9 cellular contexts compared by ENCODE assay signal in the genomic region with DNA sequence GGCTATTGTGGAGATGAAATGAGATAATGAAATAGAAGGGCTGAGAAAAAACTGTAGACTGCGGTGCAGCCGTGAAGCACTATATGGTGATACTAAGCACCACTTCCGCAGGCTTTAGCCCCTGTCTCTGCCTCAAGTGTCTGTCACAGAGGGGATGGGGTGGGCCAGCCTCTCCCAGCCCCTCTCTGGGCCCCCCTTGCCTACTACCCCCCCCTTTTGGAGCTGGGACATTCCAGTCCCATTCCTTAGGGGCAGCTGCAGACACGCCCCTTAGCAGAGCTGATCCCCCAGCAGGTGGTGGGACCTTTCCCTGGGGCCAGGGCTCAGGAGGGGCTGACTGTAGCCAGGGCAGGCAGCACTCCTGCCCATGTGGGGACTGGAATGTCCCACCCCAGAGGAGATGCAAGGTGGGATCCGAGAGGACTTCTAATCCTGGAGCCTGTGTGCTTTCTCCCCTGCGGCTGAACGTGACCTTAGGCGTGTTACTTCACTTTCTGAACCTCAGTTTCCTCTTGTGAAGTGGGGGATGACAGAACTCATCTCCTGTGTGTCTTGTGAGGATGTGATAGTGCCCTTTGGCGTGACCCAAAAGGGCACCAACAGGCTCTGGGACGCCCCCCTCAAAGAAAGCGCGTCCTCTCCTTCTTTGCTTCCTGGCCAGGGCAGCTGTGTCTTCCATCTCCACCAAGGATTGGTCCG. TPM values are rescaled to one million over a fixed set of nuclear protein-coding genes. Genes with fewer than 3 reads are reported as not detected.
DNase-seq lines count a peak whose midpoint lies in the region; ATAC-seq, FAIRE-seq and TF ChIP-seq lines count a peak whose summit lies in the region.
"Had no signal": no experiment of that assay in that cellular context is flagged by ENCODE, and none has a peak within 500 bp of the region (broad histone marks: within the 10 kb centered on the region; RNA-seq: fewer than 3 reads in every experiment).

No MANE protein-coding gene starts in this region.

- no peak overlapping the region for H2BK20ac ChIP-seq in H9 (ENCODE audit: low read depth, low read length, poor library complexity, severe bottlenecking)

- H3K36me3 Mint-ChIP-seq in CD8-positive, alpha-beta memory T cell: no peaks in the 10 kb centered on the region
- H3K36me3 Mint-ChIP-seq in H9 (ENCODE audit: insufficient read depth in 1 of 3, low read depth in 3 of 3) (peaks cover 4 to 15% (median 5%) of the 10 kb centered on the region in 3 experiments), natural killer cell (no peaks in the 10 kb centered on the region)

- H3K4me2 ChIP-seq in H9 (ENCODE audit: insufficient read depth, insufficient read length, low read length): peak overlapping the region; percentile 84
- H3K4me2 ChIP-seq in GM12878 (ENCODE audit: control insufficient read depth, insufficient read depth): peak overlapping the region; percentile 84

- no peak for TF ChIP-seq CTCF in H9 (conservative IDR thresholded peaks at IDR 0.05)
- TF ChIP-seq CTCF in GM12878 (IDR thresholded peaks at IDR 0.05 in 2 of 3, conservative IDR thresholded peaks at IDR 0.05 in 1 of 3; ENCODE audit: control insufficient read depth in 2 of 3, extremely low read depth in 1 of 3, insufficient read depth in 1 of 3, low read depth in 3 of 3, low read length in 3 of 3): no peak
- no peak for TF ChIP-seq CTCF in natural killer cell (IDR thresholded peaks at IDR 0.05)

- H4K8ac ChIP-seq in H9 (replicated peaks; ENCODE audit: insufficient read length, low read depth, low read length): no peak overlapping the region

- H4K91ac ChIP-seq in H9 (ENCODE audit: insufficient read length, low read depth, low read length): peak overlapping the region; percentile 34

- peak overlapping the region; percentile 64 for H3K4me3 ChIP-seq in CD8-positive, alpha-beta memory T cell (ENCODE audit: low read length)
- H3K4me3 ChIP-seq in GM12878: peak overlapping the region; percentile 88

- peak overlapping the region; percentile 3 for H2BK12ac ChIP-seq in H9 (ENCODE audit: insufficient read length, low read depth, low read length)

- RAD21 ChIA-PET in GM12878 (lab: Charles Lee; ENCODE audit: unreplicated experiment): no interaction called here

- H2AFZ ChIP-seq in H9 (ENCODE audit: low read length) (no peak overlapping the region), GM12878 (ENCODE audit: control insufficient read depth, low read depth, low read length) (peak overlapping the region; percentile 40; the same call in 1 of the 2 replicates)

- no CpG with 5 or more reads among the region's 13 CpGs for WGBS in H9 (ENCODE audit: extremely low coverage, insufficient read length, low lambda C conversion rate)
- 15% methylated on average over 13 of the region's 13 CpGs for WGBS in GM12878 (ENCODE audit: insufficient coverage, insufficient replicate concordance, low lambda C conversion rate, missing lambda C conversion rate)

- no peak for TF ChIP-seq RAD21 in GM12878 (IDR thresholded peaks at IDR 0.05; ENCODE audit: insufficient read depth, low read depth, low read length)

- no peak overlapping the region for H4K5ac ChIP-seq in H9 (ENCODE audit: insufficient read length, low read depth, low read length)

- no peak overlapping the region; the same call in 1 of the 2 replicates for H3K4ac ChIP-seq in H9 (ENCODE audit: low read depth, low read length)

- H3K36me3 ChIP-seq in CD8-positive, alpha-beta memory T cell (ENCODE audit: insufficient read depth, low read length): no peaks in the 10 kb centered on the region
- H3K36me3 ChIP-seq in GM12878 (ENCODE audit: control insufficient read depth in 2 of 2, insufficient read depth in 2 of 2, low read length in 1 of 2): peaks cover 0 to 3% of the 10 kb centered on the region in 2 experiments; a peak in 1 of 4 replicates

- 0 out of 2 replicates have a peak overlapping the region, but pooled peaks have one; percentile 42 for H3K14ac ChIP-seq in H9 (ENCODE audit: insufficient read depth, low read length)

- SMC1A ChIA-PET in GM12878 (lab: Charles Lee; ENCODE audit: uncharacterized antibody, unreplicated experiment): interaction anchor here (1.3 kb wide), 1 partner anchor 24 kb away, joined by 4 read pairs; no protein-coding TSS in a partner anchor

- no peak overlapping the region for H3T11ph ChIP-seq in H9 (ENCODE audit: low read length)

- peak overlapping the region; percentile 48 for H3K9ac ChIP-seq in H9 (ENCODE audit: extremely low read depth, insufficient read length, low read length)
- peak overlapping the region; percentile 70 for H3K9ac ChIP-seq in GM12878 (ENCODE audit: control insufficient read depth, insufficient read depth, low read length)

- CTCF ChIA-PET in CD8-positive, alpha-beta memory T cell (lab: Charles Lee): interaction anchor here (0.8 to 1.8 kb wide), 7 partner anchors 10 to 39 kb away, joined by 3 to 14 read pairs (median 3); a partner anchor contains a TSS
- CTCF ChIA-PET in GM12878 (lab: Yijun Ruan, JAX): interaction anchor here (0.6 to 3.0 kb wide), 5 partner anchors 27 to 1434 kb away, joined by 3 to 14 read pairs (median 5); a partner anchor contains a TSS

- H4K20me1 ChIP-seq in H9 (ENCODE audit: control insufficient read depth, insufficient read depth, insufficient read length) (no peaks in the 10 kb centered on the region), GM12878 (ENCODE audit: control insufficient read depth, insufficient read depth) (no peaks in the 10 kb centered on the region)

- peaks cover 14% of the 10 kb centered on the region for H3K23me2 ChIP-seq in H9 (ENCODE audit: insufficient read length, low read depth, low read length, poor library complexity, severe bottlenecking)

- intact Hi-C loops in GM12878 (cut with micrococcal nuclease; ENCODE audit: unreplicated experiment) (loop anchor here (10.0 kb wide), 1 partner anchor 1580 kb away; a partner anchor contains a TSS), natural killer cell (cut with micrococcal nuclease) (loop anchor here (2.0 to 10.0 kb wide), 2 partner anchors 38 to 120 kb away; a partner anchor contains a TSS), left cardiac atrium (cut with DNase I) (no loop called here)

- no peaks in the 10 kb centered on the region for H3K79me1 ChIP-seq in H9 (ENCODE audit: insufficient read depth, low read depth, low read length, poor library complexity, severe bottlenecking)

- no peak overlapping the region for H3K23ac ChIP-seq in H9 (ENCODE audit: insufficient read length, low read depth, low read length)

- H3K9me3 ChIP-seq in CD8-positive, alpha-beta memory T cell (ENCODE audit: low read length): no peaks in the 10 kb centered on the region
- H3K9me3 ChIP-seq in H9 (ENCODE audit: control insufficient read depth, low read depth, low read length): no peaks in the 10 kb centered on the region
- H3K9me3 ChIP-seq in GM12878 (replicated peaks; ENCODE audit: control insufficient read depth, insufficient read depth, low read length): no peaks in the 10 kb centered on the region

- no peak for FAIRE-seq in GM12878 (lab: Jason Lieb, UNC)

- H3K9me3 Mint-ChIP-seq in CD8-positive, alpha-beta memory T cell: no peaks in the 10 kb centered on the region
- peaks cover 5 to 7% of the 10 kb centered on the region in 2 experiments; a peak in 4 of 5 replicates for H3K9me3 Mint-ChIP-seq in H9
- no peaks in the 10 kb centered on the region for H3K9me3 Mint-ChIP-seq in natural killer cell

- peak overlapping the region; percentile 45 to 98 (median 98) for H3K27ac Mint-ChIP-seq in CD8-positive, alpha-beta memory T cell
- H3K27ac Mint-ChIP-seq in H9: peak overlapping the region; percentile 96 to 99 (median 98)
- peak overlapping the region; percentile 90 to 94 for H3K27ac Mint-ChIP-seq in natural killer cell

- BruUV-seq in GM12878 (replicated peaks; lab: Mats Ljungman, UMichigan): no TSS peak

- no peak for TF ChIP-seq POLR2A in GM12878 (IDR thresholded peaks at IDR 0.05; ENCODE audit: low read depth, low read length)

- POLR2A ChIA-PET in CD8-positive, alpha-beta memory T cell (lab: Charles Lee): interaction anchor here (1.1 kb wide), 1 partner anchor 16 kb away, joined by 3 read pairs; a partner anchor contains a TSS
- POLR2A ChIA-PET in GM12878 (lab: Charles Lee): interaction anchor here (0.6 to 1.9 kb wide), 5 partner anchors 9 to 89 kb away, joined by 3 to 7 read pairs (median 5); a partner anchor contains a TSS

- H3K79me2 ChIP-seq in H9 (ENCODE audit: insufficient read depth, low read length) (peaks cover 32% of the 10 kb centered on the region; the same call in 1 of the 2 replicates), GM12878 (ENCODE audit: control insufficient read depth, insufficient read depth, low read length) (peaks cover 56% of the 10 kb centered on the region)

- no peak for TF ChIP-seq EP300 in GM12878 (IDR thresholded peaks at IDR 0.05; ENCODE audit: borderline replicate concordance in 1 of 2, control insufficient read depth in 1 of 2, low read depth in 2 of 2, low read length in 2 of 2)

- H2BK5ac ChIP-seq in H9 (ENCODE audit: insufficient read length, low read length): no peak overlapping the region

- peak overlapping the region; percentile 55 for H3K27ac ChIP-seq in CD8-positive, alpha-beta memory T cell (ENCODE audit: low read depth, low read length)
- peak overlapping the region; percentile 31 for H3K27ac ChIP-seq in H9 (ENCODE audit: insufficient read length, low read depth, low read length)
- H3K27ac ChIP-seq in GM12878 (ENCODE audit: control insufficient read depth, insufficient read depth): peak overlapping the region; percentile 72

- H3K56ac ChIP-seq in H9 (ENCODE audit: insufficient read length, low read depth, low read length): no peak overlapping the region

- peaks cover 51% of the 10 kb centered on the region for H3K4me1 ChIP-seq in CD8-positive, alpha-beta memory T cell (ENCODE audit: insufficient read depth, low read length)
- H3K4me1 ChIP-seq in H9 (ENCODE audit: insufficient read depth, low read length) (peaks cover 8% of the 10 kb centered on the region; the same call in 1 of the 2 replicates), GM12878 (ENCODE audit: control insufficient read depth, insufficient read depth, low read length) (peaks cover 34% of the 10 kb centered on the region)

- in situ Hi-C loops in GM12878 (cut with MboI): loop anchor here (10.0 kb wide), 1 partner anchor 1440 kb away; a partner anchor contains a TSS

- no peak overlapping the region for H2AK5ac ChIP-seq in H9 (ENCODE audit: insufficient read length, low read length)

- no peaks in the 10 kb centered on the region for H3K27me3 ChIP-seq in CD8-positive, alpha-beta memory T cell (ENCODE audit: insufficient read depth, low read length, poor library complexity, severe bottlenecking)
- H3K27me3 ChIP-seq in H9 (ENCODE audit: insufficient read depth, low read length) (no peaks in the 10 kb centered on the region), GM12878 (replicated peaks in 1 of 2; ENCODE audit: control insufficient read depth in 2 of 2, insufficient read depth in 2 of 2, low read length in 1 of 2) (no peaks in the 10 kb centered on the region)

- peaks cover 0 to 5% of the 10 kb centered on the region in 2 donors for H3K27me3 Mint-ChIP-seq in CD8-positive, alpha-beta memory T cell
- H3K27me3 Mint-ChIP-seq in H9 (ENCODE audit: low read depth) (peaks cover 9% of the 10 kb centered on the region), natural killer cell (ENCODE audit: low read depth in 2 of 2) (peaks cover 6 to 21% of the 10 kb centered on the region in 2 donors)

- peaks cover 37 to 53% (median 40%) of the 10 kb centered on the region in 3 donors for H3K4me1 Mint-ChIP-seq in CD8-positive, alpha-beta memory T cell
- H3K4me1 Mint-ChIP-seq in H9 (peaks cover 21 to 32% of the 10 kb centered on the region in 2 experiments), natural killer cell (peaks cover 29 to 44% of the 10 kb centered on the region in 2 donors)

- H2BK120ac ChIP-seq in H9 (ENCODE audit: low read depth, low read length, poor library complexity, severe bottlenecking): no peak overlapping the region

- peak overlapping the region; percentile 74 to 95 (median 85) for H3K4me3 Mint-ChIP-seq in CD8-positive, alpha-beta memory T cell
- H3K4me3 Mint-ChIP-seq in H9 (peak overlapping the region; percentile 98 to 100), natural killer cell (peak overlapping the region; percentile 91)

- peak overlapping the region; percentile 58 for H3K18ac ChIP-seq in H9 (ENCODE audit: insufficient read length, low read depth, low read length)

- H2BK15ac ChIP-seq in H9 (ENCODE audit: low read depth, low read length): no peak overlapping the region

- ATAC-seq in GM12878: peak; percentile 34
- peak; percentile 43 to 70 (median 55) for ATAC-seq in natural killer cell
- ATAC-seq in left cardiac atrium: no peak

- DNase-seq in CD8-positive, alpha-beta memory T cell: peak; percentile 34 to 67 (median 52)
- DNase-seq in H9 (peak; percentile 93), GM12878 (ENCODE audit: low read depth, low spot score) (no peak), natural killer cell (peak; percentile 57), Ammon's horn (ENCODE audit: low spot score) (no peak), NCI-H748 (lab: John Stamatoyannopoulos, UW; ENCODE audit: unreplicated experiment) (no peak), NCI-H524 treated with DMSO at 0.1 percent for 48 hours (lab: John Stamatoyannopoulos, UW) (no peak), left cardiac atrium (no peak)
- DNase-seq: NCI-H1436 had no signal

RNA-seq across cellular contexts. Expression of a gene that starts 2.0 kb away (rescaled TPM):
- total RNA-seq in CD8-positive, alpha-beta memory T cell: 1 to 10 TPM; 5.2 to 5.3 TPM
- 1.7 TPM for polyA plus RNA-seq in CD8-positive, alpha-beta memory T cell
- total RNA-seq in H9 (2021) (32.1 and 32.4 TPM in 2 replicates), GM12878 (2014; rRNA removed) (10.0 and 10.2 TPM in 2 replicates), GM12878 (2014; rRNA removed; fragmentation: Illumina TruSeq; extraction: Trizol) (3.9 and 4.0 TPM in 2 replicates), GM12878 (2021) (11.4 and 13.0 TPM in 2 replicates), natural killer cell (10 to 100 TPM in 1 of 3 donors, 1 to 10 TPM in 2; 5.6 to 16.9 (median 9.0) TPM), left cardiac atrium (1 to 10 TPM; 1.5 TPM)
- 49.3 and 55.0 TPM in 2 replicates for total RNA-seq in GM12878 (2013; cell fraction: nucleolus; rRNA removed)
- polyA plus RNA-seq in GM12878 (2011; ENCODE audit: low read depth): 1.4 TPM
- polyA plus RNA-seq in GM12878 (2011; rRNA removed) (4.6 and 8.3 TPM in 2 replicates), GM12878 (2014; fragmentation: Illumina TruSeq; extraction: Trizol) (1.3 and 2.5 TPM in 2 replicates), GM12878 (2014; fragmentation: Nextera tagmentation; extraction: Ambion mirVana) (under 1 TPM; 0.06 to 0.27 TPM), GM12878 (2014; rRNA removed) (9.3 and 10.3 TPM in 2 replicates), GM12878 (2016; fragmentation: Nextera tagmentation; extraction: Ambion mirVana) (1 to 10 TPM; 3.7 to 4.6 TPM)
- 10.4 and 11.5 TPM in 2 replicates for polyA plus RNA-seq in GM12878 (2011; cell fraction: cytosol; rRNA removed)
- 29.0 and 31.8 TPM in 2 replicates for polyA plus RNA-seq in GM12878 (2011; cell fraction: nucleus; rRNA removed)
- 3.5 and 6.0 TPM in 2 replicates for polyA plus RNA-seq in GM12878 (2012)
- 5.0 and 14.3 TPM in 2 replicates for polyA minus RNA-seq in GM12878 (2011; rRNA and poly(A)+ RNA removed)
- 5.1 and 6.3 TPM in 2 replicates for polyA minus RNA-seq in GM12878 (2011; cell fraction: cytosol; rRNA and poly(A)+ RNA removed)
- polyA minus RNA-seq in GM12878 (2011; cell fraction: nucleus; rRNA and poly(A)+ RNA removed): 12.8 and 16.0 TPM in 2 replicates

RNA-seq across cellular contexts. Expression of a gene that starts 15.5 kb away (rescaled TPM):
- 10 to 100 TPM; 27.9 to 28.8 TPM for total RNA-seq in CD8-positive, alpha-beta memory T cell
- 22.0 TPM for polyA plus RNA-seq in CD8-positive, alpha-beta memory T cell
- total RNA-seq in H9 (2021) (81.3 and 86.4 TPM in 2 replicates), GM12878 (2014; rRNA removed) (25.8 and 27.6 TPM in 2 replicates), GM12878 (2014; rRNA removed; fragmentation: Illumina TruSeq; extraction: Trizol) (16.7 and 16.8 TPM in 2 replicates), GM12878 (2021) (37.5 and 39.6 TPM in 2 replicates), natural killer cell (10 to 100 TPM in 1 of 3 donors, 1 to 10 TPM in 2; 9.2 to 12.7 (median 9.5) TPM), left cardiac atrium (10 to 100 TPM; 35.4 TPM)
- 42.9 and 49.4 TPM in 2 replicates for total RNA-seq in GM12878 (2013; cell fraction: nucleolus; rRNA removed)
- polyA plus RNA-seq in GM12878 (2011; ENCODE audit: low read depth): 11.3 TPM
- polyA plus RNA-seq in GM12878 (2011; rRNA removed) (20.0 and 34.3 TPM in 2 replicates), GM12878 (2014; fragmentation: Illumina TruSeq; extraction: Trizol) (11.2 and 19.0 TPM in 2 replicates), GM12878 (2014; fragmentation: Nextera tagmentation; extraction: Ambion mirVana) (1 to 10 TPM; 1.6 to 4.0 TPM), GM12878 (2014; rRNA removed) (36.2 and 39.5 TPM in 2 replicates), GM12878 (2016; fragmentation: Nextera tagmentation; extraction: Ambion mirVana) (10 to 100 TPM; 50.4 to 50.7 TPM)
- polyA plus RNA-seq in GM12878 (2011; cell fraction: cytosol; rRNA removed): 43.0 and 46.1 TPM in 2 replicates
- 62.1 and 65.1 TPM in 2 replicates for polyA plus RNA-seq in GM12878 (2011; cell fraction: nucleus; rRNA removed)
- polyA plus RNA-seq in GM12878 (2012): 23.8 and 24.3 TPM in 2 replicates
- polyA minus RNA-seq in GM12878 (2011; rRNA and poly(A)+ RNA removed): 38.7 and 46.0 TPM in 2 replicates
- polyA minus RNA-seq in GM12878 (2011; cell fraction: cytosol; rRNA and poly(A)+ RNA removed): 12.4 and 14.0 TPM in 2 replicates
- 20.8 and 39.0 TPM in 2 replicates for polyA minus RNA-seq in GM12878 (2011; cell fraction: nucleus; rRNA and poly(A)+ RNA removed)

RNA-seq across cellular contexts. Expression of a gene that starts 38.4 kb away (rescaled TPM):
- 100 to 1,000 TPM; 298 to 311 TPM for total RNA-seq in CD8-positive, alpha-beta memory T cell
- 219 TPM for polyA plus RNA-seq in CD8-positive, alpha-beta memory T cell
- total RNA-seq in H9 (2021): 232 and 240 TPM in 2 replicates
- 53.0 and 54.1 TPM in 2 replicates for total RNA-seq in GM12878 (2013; cell fraction: nucleolus; rRNA removed)
- total RNA-seq in GM12878 (2014; rRNA removed): 284 and 305 TPM in 2 replicates
- total RNA-seq in GM12878 (2014; rRNA removed; fragmentation: Illumina TruSeq; extraction: Trizol): 132 and 163 TPM in 2 replicates
- 233 TPM in 2 replicates for total RNA-seq in GM12878 (2021)
- polyA plus RNA-seq in GM12878 (2011; ENCODE audit: low read depth): 141 TPM
- polyA plus RNA-seq in GM12878 (2011; rRNA removed): 112 and 130 TPM in 2 replicates
- 200 and 227 TPM in 2 replicates for polyA plus RNA-seq in GM12878 (2011; cell fraction: cytosol; rRNA removed)
- polyA plus RNA-seq in GM12878 (2011; cell fraction: nucleus; rRNA removed): 129 and 130 TPM in 2 replicates
- polyA plus RNA-seq in GM12878 (2012): 153 and 166 TPM in 2 replicates
- 46.4 and 97.3 TPM in 2 replicates for polyA plus RNA-seq in GM12878 (2014; fragmentation: Illumina TruSeq; extraction: Trizol)
- polyA plus RNA-seq in GM12878 (2014; fragmentation: Nextera tagmentation; extraction: Ambion mirVana): 100 to 1,000 TPM in 1 of 2 experiments, 10 to 100 TPM in 1; 39.2 to 127 TPM
- 277 and 301 TPM in 2 replicates for polyA plus RNA-seq in GM12878 (2014; rRNA removed)
- 100 to 1,000 TPM; 485 to 513 TPM for polyA plus RNA-seq in GM12878 (2016; fragmentation: Nextera tagmentation; extraction: Ambion mirVana)
- 50.3 and 72.8 TPM in 2 replicates for polyA minus RNA-seq in GM12878 (2011; rRNA and poly(A)+ RNA removed)
- 57.3 and 62.9 TPM in 2 replicates for polyA minus RNA-seq in GM12878 (2011; cell fraction: cytosol; rRNA and poly(A)+ RNA removed)
- 35.5 and 50.4 TPM in 2 replicates for polyA minus RNA-seq in GM12878 (2011; cell fraction: nucleus; rRNA and poly(A)+ RNA removed)
- total RNA-seq in natural killer cell: 10 to 100 TPM; 39.2 to 43.5 (median 40.2) TPM
- total RNA-seq in left cardiac atrium: 10 to 100 TPM; 78.3 to 89.5 TPM

Comparison
In these comparisons a context has a peak if more than half of its experiments do, and no peak if none do; other contexts are left out.
1. DNase-seq: peak in CD8-positive, alpha-beta memory T cell (5 of 5), H9 (single experiment) and natural killer cell (single experiment); none in GM12878 (single experiment), Ammon's horn (single experiment), NCI-H748 (single experiment), NCI-H524 treated with DMSO at 0.1 percent for 48 hours (single experiment) and left cardiac atrium (single experiment).
2. ATAC-seq: peak in GM12878 (single experiment) and natural killer cell (3 of 3); none in left cardiac atrium (0 of 2).
3. intact Hi-C loops: an anchor here in GM12878 (10.0 kb wide) and natural killer cell (2.0 to 10.0 kb wide); none called in left cardiac atrium.
4. Peak in every context shown above with its lines, with median percentiles within 50 percentile points of each other: H3K27ac ChIP-seq, H3K27ac Mint-ChIP-seq and H3K4me3 Mint-ChIP-seq.